In the genomic region with DNA sequence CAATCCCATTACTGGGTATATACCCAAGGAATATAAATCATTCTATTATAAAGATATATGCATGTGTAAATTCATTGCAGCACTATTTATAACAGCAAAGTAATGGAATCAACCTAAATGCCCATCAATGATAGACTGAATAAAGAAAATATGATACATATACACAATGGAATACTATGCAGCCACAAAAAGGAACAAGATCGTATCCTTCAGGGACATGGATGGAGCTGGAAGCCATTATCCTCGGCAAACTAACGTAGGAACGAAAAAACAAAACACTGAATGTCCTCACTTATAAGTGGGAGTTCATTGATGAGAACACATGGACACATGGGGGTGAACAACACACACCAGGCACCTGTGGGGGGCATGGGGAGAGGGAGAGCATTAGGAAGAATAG, we compare ENCODE assay signal across 35 cellular contexts.
A peak's percentile ranks its signal among the peaks of the same experiment; 100 is the strongest.
DNase-seq lines count a peak whose midpoint lies in the region; ATAC-seq, FAIRE-seq and TF ChIP-seq lines count a peak whose summit lies in the region.
"Had no signal": no experiment of that assay in that cellular context is flagged by ENCODE, and none has a peak within 500 bp of the region (broad histone marks: within the 10 kb centered on the region; RNA-seq: fewer than 3 reads in every experiment).

No MANE protein-coding gene starts in this region.

- peaks cover 6% of the 10 kb centered on the region for H3K4me1 Mint-ChIP-seq in endothelial cell (ENCODE audit: unreplicated experiment)
- H3K4me1 Mint-ChIP-seq in T-helper 2 cell treated with Interferon-gamma antibody and Interleukin-4, amounts not matched to agents 5 μg/mL and 100 μg/mL, for 36 hours (ENCODE audit: low read depth): peaks cover 15% of the 10 kb centered on the region
- H3K4me1 Mint-ChIP-seq: B cell, CD14-positive monocyte had no signal

- H3K9me3 ChIP-seq in HEK293 (ENCODE audit: control insufficient read depth, insufficient read depth, low read depth, low read length) (no peaks in the 10 kb centered on the region), K562 (replicated peaks; ENCODE audit: control insufficient read depth, insufficient read depth, low read depth, low read length) (peaks cover 5% of the 10 kb centered on the region; the same call in 1 of the 2 replicates)
- H3K9me3 ChIP-seq: BE2C, BLaER1 had no signal

- DNase-seq in K562 (ENCODE audit: extremely low read depth in 1 of 4, low spot score in 3 of 4): no peak
- no peak for DNase-seq in endothelial cell (ENCODE audit: low spot score)
- DNase-seq in NCI-H2196 treated with DMSO at 0.1 percent for 48 hours (lab: John Stamatoyannopoulos, UW; ENCODE audit: unreplicated experiment): no peak
- no peak for DNase-seq in T-helper 2 cell treated with Interferon-gamma antibody and Interleukin-4, amounts not matched to agents 5 μg/mL and 100 μg/mL, for 36 hours (ENCODE audit: low spot score)
- DNase-seq: 8988T; ACHN; AML-193; BE2C; C1 segment of cervical spinal cord; Caco-2; Calu3; CD4-positive, alpha-beta memory T cell; CD4-positive, alpha-beta T cell; CD4-positive, CD25-positive, alpha-beta regulatory T cell; CD8-positive, alpha-beta memory T cell; CD8-positive, alpha-beta T cell; COR-L47; DMS 273 treated with DMSO at 0.1 percent for 48 hours; DMS153; DMS53; DMS79; DMS79 treated with DMSO at 0.1 percent for 48 hours; DND-41; EL had no signal

- 83% methylated on average over 4 of the region's 4 CpGs for WGBS in K562 (ENCODE audit: insufficient coverage, low coverage, missing lambda C conversion rate)

- TF ChIP-seq CTCF in HEK293 (tag by site-specific recombination; IDR thresholded peaks at IDR 0.05) (no peak), K562 (IDR thresholded peaks at IDR 0.05 in 2 of 3, conservative IDR thresholded peaks at IDR 0.05 in 1 of 3; ENCODE audit: insufficient read depth in 2 of 3, low read depth in 1 of 3, low read length in 3 of 3) (no peak), endothelial cell (IDR thresholded peaks at IDR 0.05; ENCODE audit: unreplicated experiment) (no peak)

- in situ Hi-C loops in K562 (cut with MboI): no loop called here

- peaks cover 5% of the 10 kb centered on the region for H3K9me3 Mint-ChIP-seq in endothelial cell (ENCODE audit: unreplicated experiment)
- peaks cover 34% of the 10 kb centered on the region for H3K9me3 Mint-ChIP-seq in T-helper 2 cell treated with Interferon-gamma antibody and Interleukin-4, amounts not matched to agents 5 μg/mL and 100 μg/mL, for 36 hours

- no peak for TF ChIP-seq RAD21 in K562 (CRISPR knock-in tag; conservative IDR thresholded peaks at IDR 0.05 in 1 of 2, IDR thresholded peaks at IDR 0.05 in 1 of 2)

- intact Hi-C loops in K562 (cut with micrococcal nuclease): no loop called here

- TF ChIP-seq EP300 in K562 (IDR thresholded peaks at IDR 0.05; ENCODE audit: low read length): no peak

- BruUV-seq in K562 (replicated peaks; lab: Mats Ljungman, UMichigan): no TSS peak

- TF ChIP-seq POLR2A in K562 (conservative IDR thresholded peaks at IDR 0.05): no peak

- no peak overlapping the region for H3K9ac ChIP-seq in K562 (ENCODE audit: insufficient read depth in 1 of 2, low read depth in 2 of 2, low read length in 2 of 2)
- H3K9ac ChIP-seq: BLaER1; BLaER1 treated with 17β-estradiol and CSF1 and Interleukin-3, amounts not matched to agents 10 nM and 100 nM had no signal

- no peak overlapping the region for H3K27ac ChIP-seq in HEK293 (ENCODE audit: extremely low read depth, low read depth, low read length)
- no peak overlapping the region for H3K27ac ChIP-seq in K562 (ENCODE audit: extremely low read depth, low read depth, low read length)
- H3K27ac ChIP-seq: 22Rv1; A549; BLaER1; BLaER1 treated with 17β-estradiol and CSF1 and Interleukin-3, amounts not matched to agents 10 nM and 100 nM; C4-2B had no signal

- H3K79me2 ChIP-seq in K562 (ENCODE audit: control insufficient read depth, insufficient read depth, low read length): 0 out of 3 replicates have a peak, but pooled peaks cover 2% of the 10 kb centered on the region

- POLR2A ChIA-PET in HEK293 (lab: Yijun Ruan, JAX): no interaction called here
- POLR2A ChIA-PET in K562 (lab: Yijun Ruan, JAX): no interaction called here

- peaks cover 8% of the 10 kb centered on the region for H3K36me3 Mint-ChIP-seq in endothelial cell (ENCODE audit: low read depth, unreplicated experiment)
- H3K36me3 Mint-ChIP-seq in T-helper 2 cell treated with Interferon-gamma antibody and Interleukin-4, amounts not matched to agents 5 μg/mL and 100 μg/mL, for 36 hours (ENCODE audit: low read depth): peaks cover 46% of the 10 kb centered on the region

- ATAC-seq in K562 (no peak), GM18498 (IDR thresholded peaks at IDR 0.05; ENCODE audit: unreplicated experiment) (no peak)
- ATAC-seq: A549; CD8-positive, alpha-beta T cell had no signal

- H2AFZ ChIP-seq in K562 (ENCODE audit: low read depth, low read length): no peak overlapping the region

- no peaks in the 10 kb centered on the region for H3K9me1 ChIP-seq in K562 (ENCODE audit: control insufficient read depth, insufficient read depth, low read length)

- H3K4me3 Mint-ChIP-seq in endothelial cell (ENCODE audit: unreplicated experiment): peak overlapping the region; percentile 37
- H3K4me3 Mint-ChIP-seq in T-helper 2 cell treated with Interferon-gamma antibody and Interleukin-4, amounts not matched to agents 5 μg/mL and 100 μg/mL, for 36 hours: no peak overlapping the region
- H3K4me3 Mint-ChIP-seq: B cell; CD14-positive monocyte; CD4-positive, alpha-beta T cell; CD4-positive, CD25-positive, alpha-beta regulatory T cell; CD8-positive, alpha-beta memory T cell; CD8-positive, alpha-beta T cell had no signal

- no peaks in the 10 kb centered on the region for H3K27me3 ChIP-seq in K562 (ENCODE audit: control insufficient read depth in 2 of 2, insufficient read depth in 2 of 2, low read length in 2 of 2)
- H3K27me3 ChIP-seq: BE2C; BLaER1; BLaER1 treated with 17β-estradiol and CSF1 and Interleukin-3, amounts not matched to agents 10 nM and 100 nM had no signal

- H4K20me1 ChIP-seq in K562 (replicated peaks; ENCODE audit: control insufficient read depth, insufficient read depth, low read length): no peaks in the 10 kb centered on the region
- H4K20me1 ChIP-seq: BLaER1; BLaER1 treated with 17β-estradiol and CSF1 and Interleukin-3, amounts not matched to agents 10 nM and 100 nM had no signal

- peaks cover 2% of the 10 kb centered on the region for H3K27me3 Mint-ChIP-seq in endothelial cell (ENCODE audit: unreplicated experiment)
- H3K27me3 Mint-ChIP-seq in T-helper 2 cell treated with Interferon-gamma antibody and Interleukin-4, amounts not matched to agents 5 μg/mL and 100 μg/mL, for 36 hours (ENCODE audit: low read depth): no peaks in the 10 kb centered on the region
- H3K27me3 Mint-ChIP-seq: B cell; CD4-positive, alpha-beta memory T cell; CD4-positive, alpha-beta T cell; CD4-positive, CD25-positive, alpha-beta regulatory T cell; CD8-positive, alpha-beta memory T cell had no signal

- H3K4me3 ChIP-seq in HEK293 (ENCODE audit: low read depth, low read length) (no peak overlapping the region), K562 (no peak overlapping the region)
- H3K4me3 ChIP-seq: A549; BLaER1; BLaER1 treated with 17β-estradiol and CSF1 and Interleukin-3, amounts not matched to agents 10 nM and 100 nM had no signal

- FAIRE-seq in K562 (lab: Jason Lieb, UNC): no peak
- FAIRE-seq: A204.1, A549, D721Med had no signal

- H3K4me1 ChIP-seq in HEK293 (ENCODE audit: control insufficient read depth, insufficient read depth, low read length): no peaks in the 10 kb centered on the region
- no peaks in the 10 kb centered on the region for H3K4me1 ChIP-seq in K562 (replicated peaks in 1 of 2; ENCODE audit: control insufficient read depth in 2 of 2, insufficient read depth in 2 of 2, low read length in 2 of 2)
- H3K4me1 ChIP-seq: A549; BE2C; BLaER1; BLaER1 treated with 17β-estradiol and CSF1 and Interleukin-3, amounts not matched to agents 10 nM and 100 nM; Caco-2 had no signal

- H3K36me3 ChIP-seq in HEK293 (ENCODE audit: control insufficient read depth in 2 of 2, insufficient read depth in 1 of 2, low read length in 2 of 2) (peaks cover 0 to 4% of the 10 kb centered on the region in 2 experiments; a peak in 2 of 3 replicates), K562 (ENCODE audit: control insufficient read depth, insufficient read depth, low read length) (peaks cover 3% of the 10 kb centered on the region; the same call in 2 of the 3 replicates)
- H3K36me3 ChIP-seq: BE2C, BLaER1 had no signal

- peak overlapping the region; percentile 39 for H3K27ac Mint-ChIP-seq in endothelial cell (ENCODE audit: unreplicated experiment)
- H3K27ac Mint-ChIP-seq in T-helper 2 cell treated with Interferon-gamma antibody and Interleukin-4, amounts not matched to agents 5 μg/mL and 100 μg/mL, for 36 hours: no peak overlapping the region
- H3K27ac Mint-ChIP-seq: B cell; CD4-positive, alpha-beta memory T cell; CD4-positive, alpha-beta T cell; CD4-positive, CD25-positive, alpha-beta regulatory T cell; CD8-positive, alpha-beta T cell had no signal

- H3K4me2 ChIP-seq in K562 (ENCODE audit: insufficient read depth, low read length): no peak overlapping the region
- H3K4me2 ChIP-seq: A549; BLaER1; BLaER1 treated with 17β-estradiol and CSF1 and Interleukin-3, amounts not matched to agents 10 nM and 100 nM had no signal

- CTCF ChIA-PET in HEK293 (lab: Yijun Ruan, JAX) (no interaction called here), K562 (lab: Yijun Ruan, JAX; ENCODE audit: low intra/inter-chr PET ratio) (no interaction called here)

TF ChIP-seq in HEK293, 187 proteins besides CTCF, POLR2A, EP300 and RAD21 (continues in another document):
- TF ChIP-seq, protein P1, sequence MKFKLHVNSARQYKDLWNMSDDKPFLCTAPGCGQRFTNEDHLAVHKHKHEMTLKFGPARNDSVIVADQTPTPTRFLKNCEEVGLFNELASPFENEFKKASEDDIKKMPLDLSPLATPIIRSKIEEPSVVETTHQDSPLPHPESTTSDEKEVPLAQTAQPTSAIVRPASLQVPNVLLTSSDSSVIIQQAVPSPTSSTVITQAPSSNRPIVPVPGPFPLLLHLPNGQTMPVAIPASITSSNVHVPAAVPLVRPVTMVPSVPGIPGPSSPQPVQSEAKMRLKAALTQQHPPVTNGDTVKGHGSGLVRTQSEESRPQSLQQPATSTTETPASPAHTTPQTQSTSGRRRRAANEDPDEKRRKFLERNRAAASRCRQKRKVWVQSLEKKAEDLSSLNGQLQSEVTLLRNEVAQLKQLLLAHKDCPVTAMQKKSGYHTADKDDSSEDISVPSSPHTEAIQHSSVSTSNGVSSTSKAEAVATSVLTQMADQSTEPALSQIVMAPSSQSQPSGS (tag by site-specific recombination; IDR thresholded peaks at IDR 0.05; ENCODE audit: low read depth): no peak

TF ChIP-seq in K562, 482 proteins besides CTCF, POLR2A, EP300 and RAD21:
- TF ChIP-seq TOE1 (IDR thresholded peaks at IDR 0.05; ENCODE audit: borderline replicate concordance): no peak
- no peak for TF ChIP-seq TOE1 (CRISPR knock-in tag; IDR thresholded peaks at IDR 0.05; ENCODE audit: borderline replicate concordance, low read depth)
- TF ChIP-seq ZNF146 (CRISPR knock-in tag; IDR thresholded peaks at IDR 0.05; ENCODE audit: unreplicated experiment): peak; percentile 81
- TF ChIP-seq RBM25 (IDR thresholded peaks at IDR 0.05; ENCODE audit: low read depth, low read length, severe bottlenecking): peak; percentile 7
